16 cellular contexts compared by ENCODE assay signal in genomic region chr2:28908172-28908571, GRCh38. TPM values are rescaled to one million over a fixed set of nuclear protein-coding genes. Genes with fewer than 3 reads are reported as not detected.
DNase-seq lines count a peak whose midpoint lies in the region; TF ChIP-seq lines count a peak whose summit lies in the region.
"Had no signal": no experiment of that assay in that cellular context is flagged by ENCODE, and none has a peak within 500 bp of the region (broad histone marks: within the 10 kb centered on the region; RNA-seq: fewer than 3 reads in every experiment).

No MANE protein-coding gene starts in this region.

- H3K36me3 ChIP-seq in Caco-2 (ENCODE audit: control insufficient read depth, insufficient read depth, low read length): peaks cover 8% of the 10 kb centered on the region; the same call in 1 of the 2 replicates

- no peak for TF ChIP-seq CTCF in Caco-2 (IDR thresholded peaks at IDR 0.05; ENCODE audit: insufficient read depth in 1 of 2, low read depth in 1 of 2, low read length in 1 of 2, severe bottlenecking in 1 of 2, unreplicated experiment in 1 of 2)
- TF ChIP-seq CTCF in nephron progenitor cell (IDR thresholded peaks at IDR 0.05): no peak
- no peak for TF ChIP-seq CTCF in MCF 10A (IDR thresholded peaks at IDR 0.05; ENCODE audit: unreplicated experiment)

- intact Hi-C loops in Caco-2 (cut with micrococcal nuclease; ENCODE audit: unreplicated experiment): no loop called here
- intact Hi-C loops in activated T-helper 1 cell treated with anti-CD3 and anti-CD28 coated beads, Interleukin-12 subunit alpha, Interleukin-12 subunit beta, Interleukin-2, Interleukin-4 antibody, amounts not matched to agents 30 ng/mL and 10 ng/mL and 1 ng/mL, durations not matched to agents 14 hours and 24 hours and 36 hours (cut with micrococcal nuclease): no loop called here
- intact Hi-C loops in MCF 10A (cut with micrococcal nuclease): no loop called here

- BruUV-seq in Caco-2 (replicated peaks; lab: Mats Ljungman, UMichigan) (no TSS peak), MCF 10A (replicated peaks; lab: Mats Ljungman, UMichigan) (no TSS peak)

- H3K27ac Mint-ChIP-seq in Caco-2 (ENCODE audit: unreplicated experiment): peak overlapping the region; percentile 1
- H3K27ac Mint-ChIP-seq in activated T-helper 1 cell treated with anti-CD3 and anti-CD28 coated beads, Interleukin-12 subunit alpha, Interleukin-12 subunit beta, Interleukin-2, Interleukin-4 antibody, amounts not matched to agents 30 ng/mL and 10 ng/mL and 1 ng/mL, durations not matched to agents 14 hours and 24 hours and 36 hours: peak overlapping the region; percentile 6
- H3K27ac Mint-ChIP-seq in nephron progenitor cell: peak overlapping the region; percentile 29
- no peak overlapping the region for H3K27ac Mint-ChIP-seq in MCF 10A (ENCODE audit: low read depth, unreplicated experiment)
- H3K27ac Mint-ChIP-seq: CD4-positive, CD25-positive, alpha-beta regulatory T cell had no signal

- peak; percentile 20 for DNase-seq in NCI-H82 (lab: John Stamatoyannopoulos, UW)
- no peak for DNase-seq in NCI-H82 treated with DMSO at 0.1 percent for 48 hours (lab: John Stamatoyannopoulos, UW; ENCODE audit: unreplicated experiment)
- DNase-seq in Caco-2: no peak
- no peak for DNase-seq in activated T-helper 1 cell treated with anti-CD3 and anti-CD28 coated beads, Interleukin-12 subunit alpha, Interleukin-12 subunit beta, Interleukin-2, Interleukin-4 antibody, amounts not matched to agents 30 ng/mL and 10 ng/mL and 1 ng/mL, durations not matched to agents 14 hours and 24 hours and 36 hours (ENCODE audit: low spot score)
- no peak for DNase-seq in nephron progenitor cell
- DNase-seq in NCI-H146 (lab: John Stamatoyannopoulos, UW): no peak
- DNase-seq in NCI-H446 treated with DMSO at 0.1 percent for 48 hours (lab: John Stamatoyannopoulos, UW): no peak
- DNase-seq in MCF 10A (ENCODE audit: unreplicated experiment): no peak
- DNase-seq: 8988T; ACHN; Calu3; CD4-positive, CD25-positive, alpha-beta regulatory T cell; DMS 273 treated with DMSO at 0.1 percent for 48 hours; HCEC 1CT; IMR-90 had no signal

- H3K36me3 Mint-ChIP-seq in Caco-2 (ENCODE audit: insufficient read depth, unreplicated experiment): peaks cover 94% of the 10 kb centered on the region
- peaks cover 48% of the 10 kb centered on the region for H3K36me3 Mint-ChIP-seq in activated T-helper 1 cell treated with anti-CD3 and anti-CD28 coated beads, Interleukin-12 subunit alpha, Interleukin-12 subunit beta, Interleukin-2, Interleukin-4 antibody, amounts not matched to agents 30 ng/mL and 10 ng/mL and 1 ng/mL, durations not matched to agents 14 hours and 24 hours and 36 hours (ENCODE audit: low read depth)
- H3K36me3 Mint-ChIP-seq in nephron progenitor cell (ENCODE audit: low read depth): peaks cover 85% of the 10 kb centered on the region
- peaks cover 94% of the 10 kb centered on the region for H3K36me3 Mint-ChIP-seq in MCF 10A (ENCODE audit: insufficient read depth, unreplicated experiment)

- H3K4me1 Mint-ChIP-seq in Caco-2 (ENCODE audit: low read depth, unreplicated experiment) (peaks cover 10% of the 10 kb centered on the region), nephron progenitor cell (no peaks in the 10 kb centered on the region), MCF 10A (ENCODE audit: insufficient read depth, unreplicated experiment) (peaks cover 20% of the 10 kb centered on the region)
- peaks cover 18% of the 10 kb centered on the region for H3K4me1 Mint-ChIP-seq in activated T-helper 1 cell treated with anti-CD3 and anti-CD28 coated beads, Interleukin-12 subunit alpha, Interleukin-12 subunit beta, Interleukin-2, Interleukin-4 antibody, amounts not matched to agents 30 ng/mL and 10 ng/mL and 1 ng/mL, durations not matched to agents 14 hours and 24 hours and 36 hours (ENCODE audit: low read depth)

- H3K9me3 ChIP-seq in Caco-2: no peaks in the 10 kb centered on the region
- H3K9me3 ChIP-seq: BLaER1 treated with 17β-estradiol and CSF1 and Interleukin-3, amounts not matched to agents 10 nM and 100 nM had no signal

- H3K27me3 Mint-ChIP-seq in Caco-2 (ENCODE audit: insufficient read depth, unreplicated experiment) (no peaks in the 10 kb centered on the region), nephron progenitor cell (ENCODE audit: low read depth, poor library complexity) (peaks cover 2% of the 10 kb centered on the region), MCF 10A (ENCODE audit: insufficient read depth, unreplicated experiment) (no peaks in the 10 kb centered on the region)
- no peaks in the 10 kb centered on the region for H3K27me3 Mint-ChIP-seq in activated T-helper 1 cell treated with anti-CD3 and anti-CD28 coated beads, Interleukin-12 subunit alpha, Interleukin-12 subunit beta, Interleukin-2, Interleukin-4 antibody, amounts not matched to agents 30 ng/mL and 10 ng/mL and 1 ng/mL, durations not matched to agents 14 hours and 24 hours and 36 hours (ENCODE audit: insufficient read depth)
- H3K27me3 Mint-ChIP-seq: CD4-positive, CD25-positive, alpha-beta regulatory T cell had no signal

- no peak overlapping the region for H3K4me3 ChIP-seq in Caco-2 (ENCODE audit: low read depth, low read length)
- H3K4me3 ChIP-seq: BLaER1 treated with 17β-estradiol and CSF1 and Interleukin-3, amounts not matched to agents 10 nM and 100 nM had no signal

- CTCF ChIA-PET in Caco-2 (lab: Charles Lee) (no interaction called here), MCF 10A (lab: Yijun Ruan, JAX) (no interaction called here)

- H3K9me3 Mint-ChIP-seq in Caco-2 (ENCODE audit: unreplicated experiment) (no peaks in the 10 kb centered on the region), nephron progenitor cell (no peaks in the 10 kb centered on the region), MCF 10A (ENCODE audit: unreplicated experiment) (no peaks in the 10 kb centered on the region)
- H3K9me3 Mint-ChIP-seq in activated T-helper 1 cell treated with anti-CD3 and anti-CD28 coated beads, Interleukin-12 subunit alpha, Interleukin-12 subunit beta, Interleukin-2, Interleukin-4 antibody, amounts not matched to agents 30 ng/mL and 10 ng/mL and 1 ng/mL, durations not matched to agents 14 hours and 24 hours and 36 hours: no peaks in the 10 kb centered on the region

- H3K4me3 Mint-ChIP-seq in Caco-2 (ENCODE audit: unreplicated experiment) (no peak overlapping the region), nephron progenitor cell (no peak overlapping the region), MCF 10A (ENCODE audit: unreplicated experiment) (no peak overlapping the region)
- H3K4me3 Mint-ChIP-seq in activated T-helper 1 cell treated with anti-CD3 and anti-CD28 coated beads, Interleukin-12 subunit alpha, Interleukin-12 subunit beta, Interleukin-2, Interleukin-4 antibody, amounts not matched to agents 30 ng/mL and 10 ng/mL and 1 ng/mL, durations not matched to agents 14 hours and 24 hours and 36 hours: no peak overlapping the region
- H3K4me3 Mint-ChIP-seq: CD4-positive, CD25-positive, alpha-beta regulatory T cell had no signal

- POLR2A ChIA-PET in Caco-2 (lab: Charles Lee): no interaction called here
- POLR2A ChIA-PET in MCF 10A (lab: Yijun Ruan, JAX): interaction anchor here (0.8 to 1.2 kb wide), 2 partner anchors 15 to 18 kb away, joined by 4 to 6 read pairs; no protein-coding TSS in a partner anchor

- H3K4me1 ChIP-seq in Caco-2: no peaks in the 10 kb centered on the region

- H3K27me3 ChIP-seq in Caco-2 (replicated peaks; ENCODE audit: control insufficient read depth, insufficient read depth, low read length): no peaks in the 10 kb centered on the region
- H3K27me3 ChIP-seq: BLaER1 treated with 17β-estradiol and CSF1 and Interleukin-3, amounts not matched to agents 10 nM and 100 nM had no signal

RNA-seq across cellular contexts. Expression of gene WDR43, which starts 13.7 kb away (rescaled TPM):
- total RNA-seq in Caco-2 (2022) (117 and 133 TPM in 2 replicates), MCF 10A (2022) (100 and 160 TPM in 2 replicates)
- total RNA-seq in activated T-helper 1 cell treated with anti-CD3 and anti-CD28 coated beads, Interleukin-12 subunit alpha, Interleukin-12 subunit beta, Interleukin-2, Interleukin-4 antibody, amounts not matched to agents 30 ng/mL and 10 ng/mL and 1 ng/mL, durations not matched to agents 14 hours and 24 hours and 36 hours: 188 and 190 TPM in 2 replicates

RNA-seq across cellular contexts. Expression of gene TRMT61B, which starts 38.1 kb away (rescaled TPM):
- total RNA-seq in Caco-2 (2022) (19.9 and 20.0 TPM in 2 replicates), MCF 10A (2022) (10.4 and 13.4 TPM in 2 replicates)
- 18.4 and 21.4 TPM in 2 replicates for total RNA-seq in activated T-helper 1 cell treated with anti-CD3 and anti-CD28 coated beads, Interleukin-12 subunit alpha, Interleukin-12 subunit beta, Interleukin-2, Interleukin-4 antibody, amounts not matched to agents 30 ng/mL and 10 ng/mL and 1 ng/mL, durations not matched to agents 14 hours and 24 hours and 36 hours
